1 cellular context compared by ENCODE assay signal in genomic region chr2:70248145-70248809, GRCh38.
TF ChIP-seq lines count a peak whose summit lies in the region.

TIA1 (minus strand) TSS chr2:70248628; CDS start chr2:70248430, 198 bp downstream.

TF ChIP-seq in K562, 482 proteins besides CTCF, POLR2A, EP300 and RAD21 (continued from another document and continues in another):
- TF ChIP-seq CHD1 (IDR thresholded peaks at IDR 0.05; ENCODE audit: low read length) (peak; percentile 73), HMBOX1 (IDR thresholded peaks at IDR 0.05) (peak; percentile 40; the same call in 1 of the 2 replicates), CSDE1 (IDR thresholded peaks at IDR 0.05) (no peak), ZMIZ1 (IDR thresholded peaks at IDR 0.05; ENCODE audit: low read depth in 2 of 2, low read length in 2 of 2) (no peak; a peak in 1 of 4 replicates), SETDB1 (IDR thresholded peaks at IDR 0.05; ENCODE audit: low read length) (peak; percentile 40), HMG20A (CRISPR knock-in tag; conservative IDR thresholded peaks at IDR 0.05) (no peak), GTF2B (IDR thresholded peaks at IDR 0.05; ENCODE audit: extremely low read depth, insufficient read length) (no peak), HNRNPL (IDR thresholded peaks at IDR 0.05; ENCODE audit: low read depth, low read length) (no peak), ZNF263 (CRISPR knock-in tag; IDR thresholded peaks at IDR 0.05; ENCODE audit: borderline replicate concordance) (0 out of 2 replicates have a peak, but pooled peaks have one; percentile 54), SMARCA5 (IDR thresholded peaks at IDR 0.05) (no peak), SMAD4 (CRISPR knock-in tag; conservative IDR thresholded peaks at IDR 0.05) (no peak), USF2 (CRISPR knock-in tag; IDR thresholded peaks at IDR 0.05) (no peak), ZFP91 (CRISPR knock-in tag; IDR thresholded peaks at IDR 0.05) (no peak), ZNF347 (CRISPR knock-in tag; IDR thresholded peaks at IDR 0.05; ENCODE audit: low read depth) (no peak), THAP7 (CRISPR knock-in tag; IDR thresholded peaks at IDR 0.05) (no peak), HDAC8 (tag; IDR thresholded peaks at IDR 0.05) (no peak), COPS2 (conservative IDR thresholded peaks at IDR 0.05) (no peak), ZBTB43 (CRISPR knock-in tag; IDR thresholded peaks at IDR 0.05) (no peak), ZNF609 (CRISPR knock-in tag; IDR thresholded peaks at IDR 0.05; ENCODE audit: borderline replicate concordance) (peak; percentile 6; the same call in 1 of the 2 replicates), ZNF311 (CRISPR knock-in tag; IDR thresholded peaks at IDR 0.05) (no peak), CREB3L1 (IDR thresholded peaks at IDR 0.05; ENCODE audit: borderline replicate concordance, low read depth) (0 out of 2 replicates have a peak, but pooled peaks have one; percentile 16), CHAMP1 (IDR thresholded peaks at IDR 0.05) (no peak), CAMTA2 (CRISPR knock-in tag; conservative IDR thresholded peaks at IDR 0.05) (no peak), PCBP1 (IDR thresholded peaks at IDR 0.05; ENCODE audit: low read depth, low read length, poor library complexity, severe bottlenecking) (no peak), SIN3A (IDR thresholded peaks at IDR 0.05; ENCODE audit: borderline replicate concordance in 2 of 2, control insufficient read depth in 1 of 2, low read depth in 2 of 2, low read length in 2 of 2) (peak in 1 of 2 experiments; percentile 18; a peak in 1 of 4 replicates), ZNF589 (CRISPR knock-in tag; IDR thresholded peaks at IDR 0.05; ENCODE audit: low read depth) (no peak), SMAD3 (CRISPR knock-in tag; conservative IDR thresholded peaks at IDR 0.05) (no peak), ELK1 (CRISPR knock-in tag; IDR thresholded peaks at IDR 0.05) (no peak), ZNF707 (CRISPR knock-in tag; conservative IDR thresholded peaks at IDR 0.05) (no peak), FOXJ3 (CRISPR knock-in tag; IDR thresholded peaks at IDR 0.05) (no peak), PTTG1 (tag; IDR thresholded peaks at IDR 0.05; ENCODE audit: low read depth) (no peak), ZBTB17 (CRISPR knock-in tag; IDR thresholded peaks at IDR 0.05) (no peak), CBX3 (IDR thresholded peaks at IDR 0.05; ENCODE audit: borderline replicate concordance in 1 of 2, low read length in 2 of 2) (no peak), ZNF239 (CRISPR knock-in tag; IDR thresholded peaks at IDR 0.05) (no peak), TAF1 (IDR thresholded peaks at IDR 0.05; ENCODE audit: control insufficient read depth, extremely low read depth, insufficient read depth, low read length, severe bottlenecking) (peak; percentile 95), ZNF717 (CRISPR knock-in tag; IDR thresholded peaks at IDR 0.05) (no peak)
